ENCODE assay signal across 26 cellular contexts in genomic region chr1:112380356-112380755, GRCh38.
"Had no signal": no experiment of that assay in that cellular context is flagged by ENCODE, and none has a peak within 500 bp of the region (broad histone marks: within the 10 kb centered on the region; RNA-seq: fewer than 3 reads in every experiment).

No MANE protein-coding gene starts in this region.

- FAIRE-seq: colon, endometrium, islet of Langerhans, keratinocyte had no signal

- H3K4me3 ChIP-seq: coronary artery, esophagus squamous epithelium, gastrocnemius medialis, heart right ventricle, left lung, lower lobe of right lung, mucosa of descending colon had no signal

- DNase-seq: effector CD8-positive, alpha-beta T cell; effector memory CD8-positive, alpha-beta T cell; endodermal cell; erythroblast; esophagus squamous epithelium; foreskin fibroblast; foreskin melanocyte; gastrocnemius medialis; glutamatergic neuron; head of caudate nucleus; heart right ventricle; hippocampal formation; left cardiac atrium; left lung; left ventricle myocardium superior; lower lobe of right lung; mesenchymal stem cell; mucosa of descending colon; naive B cell had no signal

- H3K4me1 ChIP-seq: esophagus squamous epithelium, gastrocnemius medialis, left lung, lower lobe of right lung had no signal

- H3K9me3 ChIP-seq: esophagus squamous epithelium, gastrocnemius medialis, heart right ventricle, left lung, lower lobe of right lung, mucosa of descending colon had no signal

- ATAC-seq: effector memory CD8-positive, alpha-beta T cell; esophagus mucosa; gastrocnemius medialis; heart right ventricle; left cardiac atrium; left lung; left ventricle myocardium superior; lower lobe of right lung; mucosa of descending colon had no signal

- H3K36me3 ChIP-seq: esophagus squamous epithelium, gastrocnemius medialis, heart right ventricle, left lung, lower lobe of right lung had no signal

- H3K27ac ChIP-seq: coronary artery, epithelial cell of prostate, esophagus squamous epithelium, gastrocnemius medialis, heart right ventricle, left lung, lower lobe of right lung had no signal
